22 cellular contexts compared by ENCODE assay signal in the genomic region with DNA sequence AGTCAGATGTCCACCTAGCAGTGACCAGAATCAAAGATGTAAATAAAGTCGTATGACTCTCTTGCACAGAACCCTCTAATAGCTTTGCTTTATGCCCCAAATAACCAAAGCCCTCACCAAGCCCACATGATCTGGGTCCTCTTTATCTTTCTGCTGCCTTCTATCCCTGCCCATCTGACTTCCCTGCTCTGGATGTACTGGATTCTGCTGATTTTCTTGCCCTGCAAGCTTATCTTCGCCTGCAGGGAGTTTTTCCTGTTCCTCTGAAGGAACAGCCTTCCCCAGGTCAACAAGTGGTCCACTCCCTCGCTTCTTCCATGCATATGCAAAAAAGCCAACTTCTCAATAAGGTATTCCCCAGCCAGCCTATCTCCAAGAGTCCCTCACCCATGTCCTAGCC. TPM values are rescaled to one million over a fixed set of nuclear protein-coding genes. Genes with fewer than 3 reads are reported as not detected.
"Had no signal": no experiment of that assay in that cellular context is flagged by ENCODE, and none has a peak within 500 bp of the region (broad histone marks: within the 10 kb centered on the region; RNA-seq: fewer than 3 reads in every experiment).

No MANE protein-coding gene starts in this region.

- H3K4me3 ChIP-seq: MG63 had no signal

- H3K27ac ChIP-seq: RWPE1 had no signal

- DNase-seq: Karpas-422, KG1, MG63, NCI-H1092, NCI-H1105 treated with DMSO at 0.1 percent for 48 hours, NCI-H1436, NCI-H187, NCI-H2029, NCI-H2081 treated with DMSO at 0.1 percent for 48 hours, NCI-H2171, NCI-H226, NCI-H446, NCI-H510A, NCI-H524 treated with DMSO at 0.1 percent for 48 hours, NCI-H69, NCI-H774, SHP77, SK-N-SH, SW 1271 had no signal

- H3K9me3 ChIP-seq: MG63, SK-N-SH had no signal

- H3K36me3 ChIP-seq: MG63 had no signal

RNA-seq across cellular contexts. Expression of a gene that starts 18.7 kb away (rescaled TPM):
- total RNA-seq: HT-29, SK-MEL-5 had no signal
- polyA plus RNA-seq: SK-N-SH had no signal

RNA-seq across cellular contexts. Expression of a gene that starts 25.0 kb away (rescaled TPM):
- total RNA-seq: SK-MEL-5 had no signal
- polyA plus RNA-seq: SK-N-SH had no signal

RNA-seq across cellular contexts. Expression of a gene that starts 28.8 kb away (rescaled TPM):
- total RNA-seq: HT-29, SK-MEL-5 had no signal
- polyA plus RNA-seq: SK-N-SH had no signal

RNA-seq across cellular contexts. Expression of a gene that starts 33.8 kb away (rescaled TPM):
- total RNA-seq: HT-29, SK-MEL-5 had no signal
- polyA plus RNA-seq: SK-N-SH had no signal

RNA-seq across cellular contexts. Expression of a gene that starts 56.2 kb away (rescaled TPM):
- total RNA-seq: HT-29, SK-MEL-5 had no signal
- polyA plus RNA-seq: SK-N-SH had no signal
